18 cellular contexts compared by ENCODE assay signal in the genomic region with DNA sequence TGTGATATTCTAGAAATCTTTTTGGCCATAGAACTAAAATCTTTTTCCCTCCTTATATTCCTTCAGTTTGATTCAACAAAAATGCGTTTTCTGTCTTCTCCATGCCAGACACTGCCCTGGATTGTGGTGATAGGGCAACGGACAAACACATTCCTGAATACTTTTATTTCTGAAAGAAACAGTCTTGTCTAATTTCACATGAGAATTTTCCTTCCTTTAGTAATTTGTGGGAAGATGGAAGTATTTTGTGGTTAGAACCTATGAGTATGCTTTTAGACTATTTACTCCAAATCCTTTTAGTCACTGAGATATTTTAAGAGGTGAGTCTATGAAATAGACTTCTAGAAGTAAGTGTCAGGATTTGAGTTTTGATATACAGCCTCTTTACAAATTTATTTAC. TPM values are rescaled to one million over a fixed set of nuclear protein-coding genes. Genes with fewer than 3 reads are reported as not detected.
DNase-seq lines count a peak whose midpoint lies in the region; ATAC-seq and TF ChIP-seq lines count a peak whose summit lies in the region.
"Had no signal": no experiment of that assay in that cellular context is flagged by ENCODE, and none has a peak within 500 bp of the region (broad histone marks: within the 10 kb centered on the region; RNA-seq: fewer than 3 reads in every experiment).

No MANE protein-coding gene starts in this region.

- 54% methylated on average over 2 of the region's 2 CpGs for WGBS in suprapubic skin

- H3K27me3 ChIP-seq in adipocyte (replicated peaks; ENCODE audit: control insufficient read depth, insufficient read depth, low read length) (no peaks in the 10 kb centered on the region), suprapubic skin (no peaks in the 10 kb centered on the region)
- H3K27me3 ChIP-seq: gastroesophageal sphincter, spleen, testis had no signal

- H3K36me3 ChIP-seq in adipocyte (ENCODE audit: control insufficient read depth, insufficient read depth, low read length, severe bottlenecking) (peaks cover 11% of the 10 kb centered on the region), suprapubic skin (no peaks in the 10 kb centered on the region)
- H3K36me3 ChIP-seq: gastroesophageal sphincter, spleen had no signal

- H3K4me3 ChIP-seq in adipocyte (ENCODE audit: low read length): peak overlapping the region; percentile 64
- H3K4me3 ChIP-seq in suprapubic skin: no peak overlapping the region
- H3K4me3 ChIP-seq: gastroesophageal sphincter, spleen, testis had no signal

- TF ChIP-seq POLR2A in suprapubic skin (IDR thresholded peaks at IDR 0.05): no peak

- DNase-seq in GM04504 (ENCODE audit: low read depth) (peak; percentile 78), adipocyte (ENCODE audit: low read depth) (peak; percentile 79), foreskin melanocyte (peak; percentile 62), suprapubic skin (ENCODE audit: low spot score in 2 of 2) (no peak), germinal center (ENCODE audit: low spot score) (no peak), left lobe of liver (ENCODE audit: low spot score) (no peak)
- no peak for DNase-seq in effector CD4-positive, alpha-beta T cell
- DNase-seq: activated naive CD4-positive, alpha-beta T cell treated with anti-CD3 and anti-CD28 coated beads, Interleukin-2, amount 50 U/mL, for 16 hours; Calu3; dermis blood vessel endothelial cell; left cardiac atrium; NCI-H1048; NCI-H510A treated with DMSO at 0.1 percent for 48 hours; spleen; testis had no signal

- H3K4me1 ChIP-seq in adipocyte (ENCODE audit: control insufficient read depth, insufficient read depth, low read length): peaks cover 58% of the 10 kb centered on the region
- H3K4me1 ChIP-seq in suprapubic skin: peaks cover 7% of the 10 kb centered on the region
- H3K4me1 ChIP-seq: spleen, testis had no signal

- no peak for ATAC-seq in left lobe of liver
- ATAC-seq in HG03045 (IDR thresholded peaks at IDR 0.05; ENCODE audit: unreplicated experiment): no peak
- ATAC-seq: gastroesophageal sphincter; natural killer cell treated with Interleukin-12 subunit alpha and Interleukin-12 subunit beta and Interleukin-15 and Interleukin-18, amount 100 ng/mL, for 72 hours had no signal

- TF ChIP-seq EP300 in suprapubic skin (IDR thresholded peaks at IDR 0.05): no peak

- H3K27ac ChIP-seq in suprapubic skin: peak overlapping the region; percentile 59
- H3K27ac ChIP-seq: gastroesophageal sphincter, spleen, testis had no signal

- H3K9me3 ChIP-seq in adipocyte (ENCODE audit: control insufficient read depth, low read length): no peaks in the 10 kb centered on the region
- H3K9me3 ChIP-seq in suprapubic skin: no peaks in the 10 kb centered on the region
- H3K9me3 ChIP-seq: gastroesophageal sphincter, spleen, testis had no signal

- TF ChIP-seq CTCF in suprapubic skin (IDR thresholded peaks at IDR 0.05): no peak

- peak overlapping the region; percentile 80 for H3K9ac ChIP-seq in adipocyte (ENCODE audit: low read length)

RNA-seq across cellular contexts. Expression of gene COL5A2, which starts 49.6 kb away (rescaled TPM):
- 10 to 100 TPM; 14.1 to 17.6 (median 16.3) TPM for total RNA-seq in suprapubic skin
- 6.1 TPM for total RNA-seq in left lobe of liver

Comparison
In these comparisons a context has a peak if more than half of its experiments do, and no peak if none do; other contexts are left out.
1. DNase-seq: peak in GM04504 (single experiment), adipocyte (single experiment) and foreskin melanocyte (single experiment); none in suprapubic skin (0 of 2), germinal center (single experiment), left lobe of liver (single experiment) and effector CD4-positive, alpha-beta T cell (single experiment).